ENCODE assay signal across 8 cellular contexts in genomic region chr1:70355111-70355407, GRCh38. TPM values are rescaled to one million over a fixed set of nuclear protein-coding genes. Genes with fewer than 3 reads are reported as not detected.
DNase-seq lines count a peak whose midpoint lies in the region; ATAC-seq and TF ChIP-seq lines count a peak whose summit lies in the region.

No MANE protein-coding gene starts in this region.

- TF ChIP-seq POLR2A in prostate gland (IDR thresholded peaks at IDR 0.05) = no peak

- H3K9me3 ChIP-seq in fibroblast of lung (ENCODE audit: control insufficient read depth, insufficient read depth, low read depth, low read length) (no peaks in the 10 kb centered on the region), prostate gland (no peaks in the 10 kb centered on the region)

- no peak for ATAC-seq in SK-N-SH treated with all-trans-retinoic acid at 6 μM for 48 hours

- H3K36me3 ChIP-seq in GM06990 (ENCODE audit: control insufficient read depth, insufficient read depth, low read length) = no peaks in the 10 kb centered on the region
- no peaks in the 10 kb centered on the region for H3K36me3 ChIP-seq in fibroblast of lung (ENCODE audit: control insufficient read depth, insufficient read depth, low read length)
- H3K36me3 ChIP-seq in prostate gland = no peaks in the 10 kb centered on the region

- peak overlapping the region; percentile 83 for H2AFZ ChIP-seq in fibroblast of lung (ENCODE audit: low read length)

- H3K4me1 ChIP-seq in fibroblast of lung (ENCODE audit: control insufficient read depth, extremely low read depth, insufficient read depth, low read length) (no peaks in the 10 kb centered on the region), prostate gland (replicated peaks) (no peaks in the 10 kb centered on the region)

- H3K27me3 ChIP-seq in GM06990 (replicated peaks; ENCODE audit: control insufficient read depth, insufficient read depth, low read length) (no peaks in the 10 kb centered on the region), fibroblast of lung (ENCODE audit: control insufficient read depth, insufficient read depth, low read length) (no peaks in the 10 kb centered on the region), prostate gland (replicated peaks; ENCODE audit: insufficient read depth) (no peaks in the 10 kb centered on the region)

- peak overlapping the region; percentile 99 for H3K9ac ChIP-seq in fibroblast of lung (ENCODE audit: insufficient read depth, low read length)

- intact Hi-C loops in prostate gland (cut with DNase I) = loop anchor here (2.0 kb wide), 1 partner anchor 56 kb away; the partner anchor contains the start of gene CTH

- 52% methylated on average over 6 of the region's 6 CpGs for WGBS in prostate gland

- H3K27ac ChIP-seq in fibroblast of lung (ENCODE audit: insufficient read depth, low read length) (peak overlapping the region; percentile 100), prostate gland (peak overlapping the region; percentile 91 to 94)

- H3K4me3 ChIP-seq in GM06990 (replicated peaks; ENCODE audit: low read depth, low read length) (peak overlapping the region; percentile 84), fibroblast of lung (replicated peaks in 1 of 4; ENCODE audit: control extremely low read depth in 1 of 4, insufficient read depth in 1 of 4, low read depth in 3 of 4, low read length in 4 of 4) (peak overlapping the region; percentile 80 to 99 (median 86)), prostate gland (peak overlapping the region; percentile 67 to 89)

- TF ChIP-seq CTCF in GM06990 (IDR thresholded peaks at IDR 0.05; ENCODE audit: insufficient read depth, low read length, poor library complexity, severe bottlenecking) (no peak), fibroblast of lung (conservative IDR thresholded peaks at IDR 0.05 in 1 of 2, IDR thresholded peaks at IDR 0.05 in 1 of 2; ENCODE audit: low read depth in 1 of 2, low read length in 2 of 2) (no peak), prostate gland (IDR thresholded peaks at IDR 0.05) (no peak)

- no peak for DNase-seq in GM06990 (ENCODE audit: extremely low read depth, insufficient read length)
- no peak for DNase-seq in fibroblast of lung (ENCODE audit: low read depth in 2 of 2)
- DNase-seq in prostate gland (ENCODE audit: low spot score) = no peak
- no peak for DNase-seq in anterior cingulate cortex (lab: John Stamatoyannopoulos, UW)
- no peak for DNase-seq in HuH-7 (ENCODE audit: low spot score)
- no peak for DNase-seq in NCI-H1417 (lab: John Stamatoyannopoulos, UW)
- DNase-seq in globus pallidus (ENCODE audit: low spot score) = no peak

- peaks cover 44% of the 10 kb centered on the region for H3K79me2 ChIP-seq in fibroblast of lung (ENCODE audit: control insufficient read depth, insufficient read depth, low read length)

- H3K4me2 ChIP-seq in fibroblast of lung (ENCODE audit: extremely low read depth, insufficient read depth, low read length) = peak overlapping the region; percentile 98

- no peaks in the 10 kb centered on the region for H4K20me1 ChIP-seq in fibroblast of lung (ENCODE audit: control insufficient read depth, extremely low read depth, insufficient read depth, low read length)

TF ChIP-seq in SK-N-SH treated with all-trans-retinoic acid at 6 μM for 48 hours, 23 proteins besides CTCF, POLR2A, EP300 and RAD21:
- TF ChIP-seq ZNF8 (CRISPR knock-in tag; IDR thresholded peaks at IDR 0.05) (0 out of 2 replicates have a peak, but pooled peaks have one; percentile 5), ZC3H10 (CRISPR knock-in tag; IDR thresholded peaks at IDR 0.05) (no peak; the same call in 1 of the 2 replicates)

RNA-seq across cellular contexts. Expression of gene ANKRD13C, which starts 0.5 kb away (rescaled TPM):
- total RNA-seq in fibroblast of lung = 30.2 and 31.1 TPM in 2 replicates
- 17.8 and 19.4 TPM in 2 replicates for polyA plus RNA-seq in fibroblast of lung
- polyA plus RNA-seq in fibroblast of lung (2012) = 13.1 and 14.7 TPM in 2 replicates
- polyA minus RNA-seq in fibroblast of lung (ENCODE audit: low replicate concordance) = 1.8 and 1.9 TPM in 2 replicates
- 10 to 100 TPM; 21.7 to 26.2 TPM for total RNA-seq in prostate gland

RNA-seq across cellular contexts. Expression of gene CTH, which starts 56.0 kb away (rescaled TPM):
- total RNA-seq in fibroblast of lung = 3.6 and 9.7 TPM in 2 replicates
- polyA plus RNA-seq in fibroblast of lung = 2.6 and 4.9 TPM in 2 replicates
- 1.3 and 2.5 TPM in 2 replicates for polyA plus RNA-seq in fibroblast of lung (2012)
- 0.79 and 1.1 TPM in 2 replicates for polyA minus RNA-seq in fibroblast of lung (ENCODE audit: low replicate concordance)
- total RNA-seq in prostate gland = 10 to 100 TPM in 1 of 2 donors, 1 to 10 TPM in 1; 8.1 to 12.7 TPM
